ENCODE assay signal across 17 cellular contexts in genomic region chr11:60396382-60396781, GRCh38. TPM values are rescaled to one million over a fixed set of nuclear protein-coding genes. Genes with fewer than 3 reads are reported as not detected.
DNase-seq lines count a peak whose midpoint lies in the region; ATAC-seq, FAIRE-seq and TF ChIP-seq lines count a peak whose summit lies in the region.
"Had no signal": no experiment of that assay in that cellular context is flagged by ENCODE, and none has a peak within 500 bp of the region (broad histone marks: within the 10 kb centered on the region; RNA-seq: fewer than 3 reads in every experiment).

MS4A14 (plus strand) TSS chr11:60396459; CDS start chr11:60396579, 120 bp downstream.

- SMC1A ChIA-PET in GM12878 (lab: Charles Lee; ENCODE audit: uncharacterized antibody, unreplicated experiment), result interaction anchor here (0.8 to 2.6 kb wide), 11 partner anchors 8 to 91 kb away, joined by 3 to 15 read pairs (median 5); partner anchors contain the start of genes MS4A1 and MS4A7

- H3K27me3 ChIP-seq in GM12878 (replicated peaks in 1 of 2; ENCODE audit: control insufficient read depth in 2 of 2, insufficient read depth in 2 of 2, low read length in 1 of 2) (no peaks in the 10 kb centered on the region), upper lobe of right lung (no peaks in the 10 kb centered on the region)
- H3K27me3 ChIP-seq in CD8-positive, alpha-beta T cell (ENCODE audit: insufficient read depth, low read length), result peaks cover 3% of the 10 kb centered on the region

- H3K27ac ChIP-seq in GM12878 (ENCODE audit: control insufficient read depth, insufficient read depth) (peak within 1 kb of the TSS; percentile 53), upper lobe of right lung (peak within 1 kb of the TSS; percentile 38), caudate nucleus (ENCODE audit: low read depth, low read length) (no peak within 1 kb of the TSS)
- H3K27ac ChIP-seq in CD8-positive, alpha-beta T cell (ENCODE audit: low read depth, low read length), result no peak within 1 kb of the TSS
- H3K27ac ChIP-seq: parathyroid adenoma had no signal

- H3K4me3 ChIP-seq in GM12878 (no peak within 1 kb of the TSS), upper lobe of right lung (no peak within 1 kb of the TSS)
- H3K4me3 ChIP-seq in CD8-positive, alpha-beta T cell (ENCODE audit: low read depth, low read length), result no peak within 1 kb of the TSS
- H3K4me3 ChIP-seq: K562 had no signal

- H3K9me3 Mint-ChIP-seq in CD8-positive, alpha-beta T cell, result no peaks in the 10 kb centered on the region
- H3K9me3 Mint-ChIP-seq: activated T-helper 1 cell treated with anti-CD3 and anti-CD28 coated beads, Interleukin-12 subunit alpha, Interleukin-12 subunit beta, Interleukin-2, Interleukin-4 antibody, amounts not matched to agents 30 ng/mL and 10 ng/mL and 1 ng/mL, durations not matched to agents 14 hours and 24 hours and 36 hours; T-helper 1 cell treated with Interleukin-12 subunit alpha and Interleukin-12 subunit beta and Interleukin-4 antibody, amounts not matched to agents 30 μg/mL and 1 μg/mL, for 36 hours; type B pancreatic cell had no signal

- ATAC-seq in left ventricle myocardium superior (peak; percentile 50), Right ventricle myocardium inferior (no peak), HG03066 (IDR thresholded peaks at IDR 0.05; ENCODE audit: low read depth, unreplicated experiment) (peak; percentile 13), GM12878 (peak; percentile 26; the same call in 2 of the 3 replicates), upper lobe of right lung (peak; percentile 47)
- no peak for ATAC-seq in CD8-positive, alpha-beta T cell
- ATAC-seq: K562 had no signal

- H3K79me2 ChIP-seq in GM12878 (ENCODE audit: control insufficient read depth, insufficient read depth, low read length), result no peaks in the 10 kb centered on the region
- H3K79me2 ChIP-seq: parathyroid adenoma had no signal

- POLR2A ChIA-PET in GM12878 (lab: Charles Lee), result interaction anchor here (1.0 kb wide), 1 partner anchor 13 kb away, joined by 3 read pairs; no protein-coding TSS in a partner anchor
- POLR2A ChIA-PET in CD8-positive, alpha-beta T cell (lab: Charles Lee), result no interaction called here

- no peak for FAIRE-seq in GM12878 (lab: Jason Lieb, UNC)
- FAIRE-seq: K562 had no signal

- intact Hi-C loops in left ventricle myocardium superior (cut with micrococcal nuclease), result no loop called here
- intact Hi-C loops in Right ventricle myocardium inferior (cut with DNase I), result no loop called here
- intact Hi-C loops in GM12878 (cut with micrococcal nuclease; ENCODE audit: unreplicated experiment), result no loop called here
- intact Hi-C loops in upper lobe of right lung (cut with DNase I), result no loop called here
- intact Hi-C loops in CD8-positive, alpha-beta T cell (cut with DNase I, micrococcal nuclease), result no loop called here

- TF ChIP-seq EP300 in GM12878 (IDR thresholded peaks at IDR 0.05; ENCODE audit: borderline replicate concordance in 1 of 2, control insufficient read depth in 1 of 2, low read depth in 2 of 2, low read length in 2 of 2), result no peak

- 47% methylated on average over 3 of the region's 3 CpGs for WGBS in GM12878 (ENCODE audit: insufficient coverage, insufficient replicate concordance, low lambda C conversion rate, missing lambda C conversion rate)

- CTCF ChIA-PET in GM12878 (lab: Yijun Ruan, JAX), result interaction anchor here (1.1 to 3.1 kb wide), 5 partner anchors 10 to 75 kb away, joined by 4 to 16 read pairs (median 10); partner anchors contain the start of gene MS4A7
- CTCF ChIA-PET in CD8-positive, alpha-beta T cell (lab: Charles Lee), result no interaction called here

- in situ Hi-C loops in GM12878 (cut with MboI), result no loop called here

- no peak for DNase-seq in left ventricle myocardium superior
- DNase-seq in Right ventricle myocardium inferior (ENCODE audit: missing footprints), result no peak
- no peak for DNase-seq in GM12878 (ENCODE audit: low read depth, low spot score)
- no peak for DNase-seq in upper lobe of right lung
- DNase-seq in germinal center (ENCODE audit: low spot score), result no peak
- no peak for DNase-seq in CD8-positive, alpha-beta T cell
- no peak for DNase-seq in caudate nucleus (lab: John Stamatoyannopoulos, UW)
- DNase-seq: activated CD4-positive, alpha-beta T cell treated with anti-CD3 and anti-CD28 coated beads, Interleukin-2, amount 50 U/mL, for 48 hours; NCI-H2081; stimulated activated CD4-positive, alpha-beta T cell treated with anti-CD3 and anti-CD28 coated beads, Interleukin-12 subunit alpha, Interleukin-12 subunit beta, amount 100 ng/mL, for 4 hours had no signal

- H3K4me1 Mint-ChIP-seq in CD8-positive, alpha-beta T cell (ENCODE audit: low read depth), result no peaks in the 10 kb centered on the region

- H3K4me3 Mint-ChIP-seq in CD8-positive, alpha-beta T cell, result no peak within 1 kb of the TSS
- H3K4me3 Mint-ChIP-seq: activated T-helper 1 cell treated with anti-CD3 and anti-CD28 coated beads, Interleukin-12 subunit alpha, Interleukin-12 subunit beta, Interleukin-2, Interleukin-4 antibody, amounts not matched to agents 30 ng/mL and 10 ng/mL and 1 ng/mL, durations not matched to agents 14 hours and 24 hours and 36 hours; T-helper 1 cell treated with Interleukin-12 subunit alpha and Interleukin-12 subunit beta and Interleukin-4 antibody, amounts not matched to agents 30 μg/mL and 1 μg/mL, for 36 hours; type B pancreatic cell had no signal

- BruUV-seq in GM12878 (replicated peaks; lab: Mats Ljungman, UMichigan), result no TSS peak

- no peaks in the 10 kb centered on the region for H3K36me3 ChIP-seq in GM12878 (ENCODE audit: control insufficient read depth in 2 of 2, insufficient read depth in 2 of 2, low read length in 1 of 2)
- H3K36me3 ChIP-seq in upper lobe of right lung, result no peaks in the 10 kb centered on the region
- no peaks in the 10 kb centered on the region for H3K36me3 ChIP-seq in CD8-positive, alpha-beta T cell (ENCODE audit: insufficient read depth, low read length)

- no peak within 1 kb of the TSS for H3K27ac Mint-ChIP-seq in CD8-positive, alpha-beta T cell
- H3K27ac Mint-ChIP-seq: activated T-helper 1 cell treated with anti-CD3 and anti-CD28 coated beads, Interleukin-12 subunit alpha, Interleukin-12 subunit beta, Interleukin-2, Interleukin-4 antibody, amounts not matched to agents 30 ng/mL and 10 ng/mL and 1 ng/mL, durations not matched to agents 14 hours and 24 hours and 36 hours; T-helper 1 cell treated with Interleukin-12 subunit alpha and Interleukin-12 subunit beta and Interleukin-4 antibody, amounts not matched to agents 30 μg/mL and 1 μg/mL, for 36 hours; type B pancreatic cell had no signal

- no peak within 1 kb of the TSS for H3K9ac ChIP-seq in GM12878 (ENCODE audit: control insufficient read depth, insufficient read depth, low read length)
- H3K9ac ChIP-seq: parathyroid adenoma had no signal

- no peaks in the 10 kb centered on the region for H4K20me1 ChIP-seq in GM12878 (ENCODE audit: control insufficient read depth, insufficient read depth)

- peaks cover 16% of the 10 kb centered on the region for H3K4me1 ChIP-seq in GM12878 (ENCODE audit: control insufficient read depth, insufficient read depth, low read length)
- H3K4me1 ChIP-seq in upper lobe of right lung, result no peaks in the 10 kb centered on the region
- H3K4me1 ChIP-seq in CD8-positive, alpha-beta T cell (ENCODE audit: insufficient read depth, low read length), result no peaks in the 10 kb centered on the region
- H3K4me1 ChIP-seq: parathyroid adenoma had no signal

- RAD21 ChIA-PET in GM12878 (lab: Charles Lee; ENCODE audit: unreplicated experiment), result interaction anchor here (0.8 to 1.2 kb wide), 2 partner anchors 34 to 60 kb away, joined by 3 read pairs; partner anchors contain the start of gene MS4A1

- no peaks in the 10 kb centered on the region for H3K36me3 Mint-ChIP-seq in CD8-positive, alpha-beta T cell
- H3K36me3 Mint-ChIP-seq: type B pancreatic cell had no signal

- no peak for TF ChIP-seq RAD21 in GM12878 (IDR thresholded peaks at IDR 0.05; ENCODE audit: insufficient read depth, low read depth, low read length)

- TF ChIP-seq CTCF in GM12878 (IDR thresholded peaks at IDR 0.05 in 2 of 3, conservative IDR thresholded peaks at IDR 0.05 in 1 of 3; ENCODE audit: control insufficient read depth in 2 of 3, extremely low read depth in 1 of 3, insufficient read depth in 1 of 3, low read depth in 3 of 3, low read length in 3 of 3) (no peak), upper lobe of right lung (IDR thresholded peaks at IDR 0.05) (no peak)
- TF ChIP-seq CTCF in CD8-positive, alpha-beta T cell (IDR thresholded peaks at IDR 0.05), result no peak

- TF ChIP-seq POLR2A in GM12878 (IDR thresholded peaks at IDR 0.05; ENCODE audit: low read depth, low read length), result no peak

- peaks cover 3% of the 10 kb centered on the region for H3K27me3 Mint-ChIP-seq in CD8-positive, alpha-beta T cell (ENCODE audit: low read depth)
- H3K27me3 Mint-ChIP-seq: type B pancreatic cell had no signal

- H3K9me3 ChIP-seq in GM12878 (replicated peaks; ENCODE audit: control insufficient read depth, insufficient read depth, low read length), result peaks cover 3% of the 10 kb centered on the region; the same call in 2 of the 3 replicates
- no peaks in the 10 kb centered on the region for H3K9me3 ChIP-seq in upper lobe of right lung
- H3K9me3 ChIP-seq in CD8-positive, alpha-beta T cell (ENCODE audit: low read length), result no peaks in the 10 kb centered on the region

- H2AFZ ChIP-seq in GM12878 (ENCODE audit: control insufficient read depth, low read depth, low read length), result peak within 1 kb of the TSS; percentile 51; the same call in 1 of the 2 replicates
- H2AFZ ChIP-seq: parathyroid adenoma had no signal

- peak within 1 kb of the TSS; percentile 26 for H3K4me2 ChIP-seq in GM12878 (ENCODE audit: control insufficient read depth, insufficient read depth)

TF ChIP-seq in GM12878, 131 proteins besides CTCF, POLR2A, EP300 and RAD21 (continues in another document):
- no peak for TF ChIP-seq KLF5 (IDR thresholded peaks at IDR 0.05; ENCODE audit: partially characterized antibody)

RNA-seq across cellular contexts. Expression of gene MS4A14, which starts in this region (rescaled TPM):
- total RNA-seq in left ventricle myocardium superior (0.52 TPM), Right ventricle myocardium inferior (1.0 TPM), GM12878 (2014; rRNA removed) (0.11 and 0.40 TPM in 2 replicates), GM12878 (2014; rRNA removed; fragmentation: Illumina TruSeq; extraction: Trizol) (0.40 and 0.60 TPM in 2 replicates), GM12878 (2021) (0.77 and 1.0 TPM in 2 replicates), upper lobe of right lung (10.3 TPM)
- total RNA-seq in GM12878 (2013; cell fraction: nucleolus; rRNA removed), result 8.1 and 12.0 TPM in 2 replicates
- 0.85 TPM for polyA plus RNA-seq in GM12878 (2011; ENCODE audit: low read depth)
- polyA plus RNA-seq in GM12878 (2011; rRNA removed) (1.0 and 1.7 TPM in 2 replicates), GM12878 (2014; fragmentation: Illumina TruSeq; extraction: Trizol) (0.81 and 0.89 TPM in 2 replicates), GM12878 (2014; fragmentation: Nextera tagmentation; extraction: Ambion mirVana) (under 1 TPM; 0.13 to 0.18 TPM), GM12878 (2014; rRNA removed) (0.38 and 0.72 TPM in 2 replicates), GM12878 (2016; fragmentation: Nextera tagmentation; extraction: Ambion mirVana) (under 1 TPM in 1 of 2 experiments, not detected in 1; 0.63 TPM)
- 0.32 and 0.36 TPM in 2 replicates for polyA plus RNA-seq in GM12878 (2011; cell fraction: cytosol; rRNA removed)
- polyA plus RNA-seq in GM12878 (2011; cell fraction: nucleus; rRNA removed), result 3.1 and 4.8 TPM in 2 replicates
- 1.1 and 2.1 TPM in 2 replicates for polyA plus RNA-seq in GM12878 (2012)
- polyA minus RNA-seq in GM12878 (2011; rRNA and poly(A)+ RNA removed), result 0.46 and 0.73 TPM in 2 replicates
- not detected in 2 replicates for polyA minus RNA-seq in GM12878 (2011; cell fraction: cytosol; rRNA and poly(A)+ RNA removed)
- polyA minus RNA-seq in GM12878 (2011; cell fraction: nucleus; rRNA and poly(A)+ RNA removed), result 0.77 and 2.3 TPM in 2 replicates
- total RNA-seq in CD8-positive, alpha-beta T cell, result not detected
- total RNA-seq: A673; activated T-helper 1 cell treated with anti-CD3 and anti-CD28 coated beads, Interleukin-12 subunit alpha, Interleukin-12 subunit beta, Interleukin-2, Interleukin-4 antibody, amounts not matched to agents 30 ng/mL and 10 ng/mL and 1 ng/mL, durations not matched to agents 14 hours and 24 hours and 36 hours; K562 had no signal
- polyA plus RNA-seq: K562 had no signal

Comparison
In these comparisons a context has a peak if more than half of its experiments do, and no peak if none do; other contexts are left out.
1. Peak in ATAC-seq in left ventricle myocardium superior; RNA of the gene not detected or under 1 TPM.
2. ATAC-seq: peak in HG03066 (single experiment), GM12878 (single experiment) and upper lobe of right lung (single experiment); none in Right ventricle myocardium inferior (single experiment) and CD8-positive, alpha-beta T cell (single experiment).
3. H3K27ac ChIP-seq: peak in GM12878 (single experiment) and upper lobe of right lung (single experiment); none in CD8-positive, alpha-beta T cell (single experiment) and caudate nucleus (single experiment).